ENCODE assay signal across 9 cellular contexts in the genomic region with DNA sequence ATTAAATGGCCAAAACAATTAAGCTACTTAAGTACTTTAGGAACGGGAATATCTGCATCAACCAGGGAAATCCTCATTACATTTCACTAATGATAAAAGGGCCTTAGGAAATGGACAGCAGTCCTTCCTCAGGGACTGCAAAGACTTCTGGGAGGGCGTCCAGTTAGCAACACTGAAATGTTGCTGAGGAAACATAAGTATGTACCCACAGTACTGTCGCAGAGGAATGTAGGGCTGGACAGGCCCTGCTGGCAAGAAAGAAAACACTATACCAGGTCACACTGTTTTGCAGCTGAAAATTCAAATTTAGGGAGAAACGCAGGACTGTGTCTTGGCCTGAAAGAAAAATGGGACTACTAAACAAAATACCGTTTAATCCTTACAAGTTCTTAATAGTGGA. TPM values are rescaled to one million over a fixed set of nuclear protein-coding genes. Genes with fewer than 3 reads are reported as not detected.
A peak's percentile ranks its signal among the peaks of the same experiment; 100 is the strongest.
DNase-seq lines count a peak whose midpoint lies in the region; ATAC-seq and TF ChIP-seq lines count a peak whose summit lies in the region.
"Had no signal": no experiment of that assay in that cellular context is flagged by ENCODE, and none has a peak within 500 bp of the region (broad histone marks: within the 10 kb centered on the region; RNA-seq: fewer than 3 reads in every experiment).

No MANE protein-coding gene starts in this region.

- no peaks in the 10 kb centered on the region for H3K27me3 Mint-ChIP-seq in CD8-positive, alpha-beta T cell (ENCODE audit: low read depth)
- H3K27me3 Mint-ChIP-seq in endothelial cell (ENCODE audit: unreplicated experiment), result peaks cover 3% of the 10 kb centered on the region
- no peaks in the 10 kb centered on the region for H3K27me3 Mint-ChIP-seq in natural killer cell treated with Interleukin-12 subunit alpha and Interleukin-12 subunit beta and Interleukin-15 and Interleukin-18, amount 100 ng/mL, for 72 hours

- H4K20me1 ChIP-seq in OCI-LY7 (ENCODE audit: insufficient read depth, low read length), result 0 out of 2 replicates have a peak, but pooled peaks cover 4% of the 10 kb centered on the region

- CTCF ChIA-PET in CD8-positive, alpha-beta T cell (lab: Charles Lee), result no interaction called here
- CTCF ChIA-PET in OCI-LY7 (lab: Charles Lee; ENCODE audit: unreplicated experiment), result no interaction called here

- no peak for TF ChIP-seq CTCF in CD8-positive, alpha-beta T cell (IDR thresholded peaks at IDR 0.05)
- TF ChIP-seq CTCF in OCI-LY7 (conservative IDR thresholded peaks at IDR 0.05; ENCODE audit: low read length), result no peak
- TF ChIP-seq CTCF in endothelial cell (IDR thresholded peaks at IDR 0.05; ENCODE audit: unreplicated experiment), result no peak
- no peak for TF ChIP-seq CTCF in foreskin keratinocyte (conservative IDR thresholded peaks at IDR 0.05)

- no peak for ATAC-seq in CD8-positive, alpha-beta T cell
- ATAC-seq in natural killer cell treated with Interleukin-12 subunit alpha and Interleukin-12 subunit beta and Interleukin-15 and Interleukin-18, amount 100 ng/mL, for 72 hours, result no peak
- ATAC-seq in foreskin keratinocyte, result no peak
- no peak for ATAC-seq in HG02610 (IDR thresholded peaks at IDR 0.05; ENCODE audit: unreplicated experiment)

- no peaks in the 10 kb centered on the region for H3K9me3 ChIP-seq in CD8-positive, alpha-beta T cell (ENCODE audit: low read length)
- H3K9me3 ChIP-seq in OCI-LY7 (ENCODE audit: low read length), result 0 out of 2 replicates have a peak, but pooled peaks cover 4% of the 10 kb centered on the region

- peak overlapping the region; percentile 93 for H3K4me3 Mint-ChIP-seq in CD8-positive, alpha-beta T cell
- peak overlapping the region; percentile 98 for H3K4me3 Mint-ChIP-seq in endothelial cell (ENCODE audit: unreplicated experiment)
- peak overlapping the region; percentile 88 for H3K4me3 Mint-ChIP-seq in natural killer cell treated with Interleukin-12 subunit alpha and Interleukin-12 subunit beta and Interleukin-15 and Interleukin-18, amount 100 ng/mL, for 72 hours

- peaks cover 60% of the 10 kb centered on the region for H3K4me1 Mint-ChIP-seq in CD8-positive, alpha-beta T cell (ENCODE audit: low read depth)
- H3K4me1 Mint-ChIP-seq in endothelial cell (ENCODE audit: unreplicated experiment), result peaks cover 19% of the 10 kb centered on the region
- H3K4me1 Mint-ChIP-seq in natural killer cell treated with Interleukin-12 subunit alpha and Interleukin-12 subunit beta and Interleukin-15 and Interleukin-18, amount 100 ng/mL, for 72 hours (ENCODE audit: low read depth in 2 of 2), result peaks cover 44 to 52% of the 10 kb centered on the region in 2 donors

- no peak overlapping the region for H3K4me3 ChIP-seq in CD8-positive, alpha-beta T cell (ENCODE audit: low read depth, low read length)
- H3K4me3 ChIP-seq in OCI-LY7 (ENCODE audit: low read depth, low read length, poor library complexity, severe bottlenecking), result peak overlapping the region; percentile 86

- POLR2A ChIA-PET in CD8-positive, alpha-beta T cell (lab: Charles Lee), result interaction anchor here (0.6 kb wide), 1 partner anchor 1371 kb away, joined by 3 read pairs; no protein-coding TSS in a partner anchor
- POLR2A ChIA-PET in OCI-LY7 (lab: Charles Lee), result interaction anchor here (0.5 to 1.4 kb wide), 6 partner anchors 10 to 1078 kb away, joined by 3 to 5 read pairs (median 4); no protein-coding TSS in a partner anchor

- peaks cover 45% of the 10 kb centered on the region; the same call in 1 of the 2 replicates for H3K79me2 ChIP-seq in OCI-LY7 (ENCODE audit: insufficient read depth, low read depth, low read length)

- no peaks in the 10 kb centered on the region for H3K9me2 ChIP-seq in OCI-LY7 (ENCODE audit: insufficient read depth, low read length)

- intact Hi-C loops in CD8-positive, alpha-beta T cell (cut with DNase I, micrococcal nuclease), result loop anchor here (10.0 kb wide), 2 partner anchors 768 to 1102 kb away; a partner anchor contains a TSS
- intact Hi-C loops in OCI-LY7 (cut with micrococcal nuclease; ENCODE audit: unreplicated experiment), result no loop called here

- no peaks in the 10 kb centered on the region for H3K27me3 ChIP-seq in CD8-positive, alpha-beta T cell (ENCODE audit: insufficient read depth, low read length)
- H3K27me3 ChIP-seq in foreskin keratinocyte, result no peaks in the 10 kb centered on the region

- peak overlapping the region; percentile 60 for H3K27ac Mint-ChIP-seq in CD8-positive, alpha-beta T cell
- H3K27ac Mint-ChIP-seq in endothelial cell (ENCODE audit: unreplicated experiment), result peak overlapping the region; percentile 12
- H3K27ac Mint-ChIP-seq in natural killer cell treated with Interleukin-12 subunit alpha and Interleukin-12 subunit beta and Interleukin-15 and Interleukin-18, amount 100 ng/mL, for 72 hours, result peak overlapping the region; percentile 91 to 100

- H2AFZ ChIP-seq in OCI-LY7 (ENCODE audit: low read length), result no peak overlapping the region

- BruUV-seq in OCI-LY7 (replicated peaks; lab: Mats Ljungman, UMichigan), result no TSS peak

- H3K4me1 ChIP-seq in CD8-positive, alpha-beta T cell (ENCODE audit: insufficient read depth, low read length), result peaks cover 23% of the 10 kb centered on the region
- H3K4me1 ChIP-seq in OCI-LY7 (ENCODE audit: insufficient read depth, low read length, poor library complexity, severe bottlenecking) (peaks cover 31% of the 10 kb centered on the region), foreskin keratinocyte (peaks cover 7% of the 10 kb centered on the region)

- H3K27ac ChIP-seq in CD8-positive, alpha-beta T cell (ENCODE audit: low read depth, low read length), result no peak overlapping the region
- no peak overlapping the region for H3K27ac ChIP-seq in OCI-LY7 (ENCODE audit: low read depth, low read length, poor library complexity, severe bottlenecking)
- H3K27ac ChIP-seq in foreskin keratinocyte, result no peak overlapping the region

- peaks cover 29% of the 10 kb centered on the region for H3K36me3 Mint-ChIP-seq in CD8-positive, alpha-beta T cell
- H3K36me3 Mint-ChIP-seq in endothelial cell (ENCODE audit: low read depth, unreplicated experiment), result no peaks in the 10 kb centered on the region
- H3K36me3 Mint-ChIP-seq in natural killer cell treated with Interleukin-12 subunit alpha and Interleukin-12 subunit beta and Interleukin-15 and Interleukin-18, amount 100 ng/mL, for 72 hours, result no peaks in the 10 kb centered on the region

- H3K9me3 Mint-ChIP-seq in CD8-positive, alpha-beta T cell, result no peaks in the 10 kb centered on the region
- no peaks in the 10 kb centered on the region for H3K9me3 Mint-ChIP-seq in endothelial cell (ENCODE audit: unreplicated experiment)
- H3K9me3 Mint-ChIP-seq in natural killer cell treated with Interleukin-12 subunit alpha and Interleukin-12 subunit beta and Interleukin-15 and Interleukin-18, amount 100 ng/mL, for 72 hours, result no peaks in the 10 kb centered on the region

- no peak for DNase-seq in CD8-positive, alpha-beta T cell
- no peak for DNase-seq in OCI-LY7 (ENCODE audit: low spot score)
- DNase-seq in endothelial cell (ENCODE audit: low spot score), result no peak
- no peak for DNase-seq in natural killer cell treated with Interleukin-12 subunit alpha and Interleukin-12 subunit beta and Interleukin-15 and Interleukin-18, amount 100 ng/mL, for 72 hours (ENCODE audit: low spot score)
- no peak for DNase-seq in foreskin keratinocyte
- no peak for DNase-seq in COLO829 (ENCODE audit: low spot score)
- no peak for DNase-seq in NCI-H1436 (lab: John Stamatoyannopoulos, UW)
- DNase-seq: posterior cingulate gyrus had no signal

- peaks cover 3% of the 10 kb centered on the region for H3K36me3 ChIP-seq in CD8-positive, alpha-beta T cell (ENCODE audit: insufficient read depth, low read length)
- peaks cover 29% of the 10 kb centered on the region for H3K36me3 ChIP-seq in OCI-LY7 (ENCODE audit: insufficient read depth, low read length)

- H3K4me2 ChIP-seq in OCI-LY7 (ENCODE audit: low read length), result peak overlapping the region; percentile 95

RNA-seq across cellular contexts. Expression of a gene that starts 1.3 kb away (rescaled TPM):
- 10 to 100 TPM; 12.4 to 13.0 TPM for total RNA-seq in CD8-positive, alpha-beta T cell
- total RNA-seq in OCI-LY7 (2014; rRNA removed; shearing (Covaris generic)), result 32.5 and 46.4 TPM in 2 replicates
- total RNA-seq in OCI-LY7 (2022) (32.2 and 39.2 TPM in 2 replicates), endothelial cell (ENCODE audit: unreplicated experiment) (35.5 TPM), foreskin keratinocyte (42.1 and 45.9 TPM in 2 replicates)
- 10 to 100 TPM; 16.7 to 41.6 TPM for total RNA-seq in natural killer cell treated with Interleukin-12 subunit alpha and Interleukin-12 subunit beta and Interleukin-15 and Interleukin-18, amount 100 ng/mL, for 72 hours
- 25.2 and 28.3 TPM in 2 replicates for polyA plus RNA-seq in foreskin keratinocyte

RNA-seq across cellular contexts. Expression of a gene that starts 37.7 kb away (rescaled TPM):
- total RNA-seq in CD8-positive, alpha-beta T cell, result 10 to 100 TPM; 68.1 to 71.1 TPM
- total RNA-seq in OCI-LY7 (2014; rRNA removed; shearing (Covaris generic)), result 143 and 157 TPM in 2 replicates
- total RNA-seq in OCI-LY7 (2022) (247 and 253 TPM in 2 replicates), endothelial cell (ENCODE audit: unreplicated experiment) (165 TPM), foreskin keratinocyte (369 and 392 TPM in 2 replicates)
- 100 to 1,000 TPM; 325 to 329 TPM for total RNA-seq in natural killer cell treated with Interleukin-12 subunit alpha and Interleukin-12 subunit beta and Interleukin-15 and Interleukin-18, amount 100 ng/mL, for 72 hours
- 278 and 321 TPM in 2 replicates for polyA plus RNA-seq in foreskin keratinocyte

Comparison
In these comparisons a context has a peak if more than half of its experiments do, and no peak if none do; other contexts are left out.
1. H3K27ac Mint-ChIP-seq: peak in every context shown above with its lines; median percentile 96 in natural killer cell treated with Interleukin-12 subunit alpha and Interleukin-12 subunit beta and Interleukin-15 and Interleukin-18, amount 100 ng/mL, for 72 hours; 60 in CD8-positive, alpha-beta T cell; 12 in endothelial cell.